Comparison of ENCODE assay signal across 9 cellular contexts in the genomic region with DNA sequence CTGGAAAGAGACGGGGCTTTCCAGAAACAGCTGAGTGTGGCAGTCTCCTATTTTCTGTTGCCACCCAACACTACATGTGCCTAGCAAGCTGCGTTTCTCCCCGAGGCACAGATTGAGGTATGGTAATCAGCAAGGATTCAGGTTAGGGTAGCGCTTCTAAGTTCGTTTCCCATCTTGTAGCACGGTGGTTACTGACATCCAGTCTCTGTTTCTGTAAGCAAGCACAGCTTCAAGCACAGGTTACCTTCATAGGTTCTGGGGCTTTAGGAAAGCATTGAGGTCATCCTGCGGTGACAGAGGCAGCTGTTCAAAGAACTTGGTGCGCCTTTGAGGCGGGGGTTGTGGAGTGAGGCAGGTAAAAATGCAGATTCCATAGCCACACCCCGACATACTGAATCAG. TPM values are rescaled to one million over a fixed set of nuclear protein-coding genes. Genes with fewer than 3 reads are reported as not detected.
DNase-seq lines count a peak whose midpoint lies in the region; ATAC-seq and TF ChIP-seq lines count a peak whose summit lies in the region.
"Not testable (repeated sequence)": the region's sequence is repeated elsewhere in the genome, so short reads cannot be mapped to it uniquely, and the experiment has no call there.
"Had no signal": no experiment of that assay in that cellular context is flagged by ENCODE, and none has a peak within 500 bp of the region (broad histone marks: within the 10 kb centered on the region; RNA-seq: fewer than 3 reads in every experiment).

No MANE protein-coding gene starts in this region.

- peak; percentile 22 for DNase-seq in NOMO-1 treated with DMSO at 0.1 percent for 48 hours (lab: John Stamatoyannopoulos, UW; ENCODE audit: unreplicated experiment)
- DNase-seq in activated T-cell treated with anti-CD3 and anti-CD28 coated beads, Interleukin-2, amount 50 U/mL, for 1 hour, result peak; percentile 24
- not testable (repeated sequence) for DNase-seq in effector memory CD8-positive, alpha-beta T cell; stomach

- not testable (repeated sequence) for TF ChIP-seq EP300 in stomach (IDR thresholded peaks at IDR 0.05)

- H3K27me3 Mint-ChIP-seq in effector memory CD8-positive, alpha-beta T cell, result peaks cover 6 to 10% of the 10 kb centered on the region in 2 donors

- not testable (repeated sequence) for H3K36me3 Mint-ChIP-seq in effector memory CD8-positive, alpha-beta T cell (ENCODE audit: insufficient read depth)

- WGBS in mesodermal cell (ENCODE audit: insufficient coverage in 2 of 2), 2 experiments, result 2 to 3% methylated on average over 6 of the region's 10 CpGs
- 11 to 24% (median 13%) methylated on average over 9 to 10 of the region's 10 CpGs for WGBS in stomach, 5 donors

- H3K36me3 ChIP-seq in mesodermal cell (ENCODE audit: control insufficient read depth, insufficient read depth, low read length); stomach: not testable (repeated sequence)

- H3K9me3 Mint-ChIP-seq in effector memory CD8-positive, alpha-beta T cell, result not testable (repeated sequence)

- H3K4me1 Mint-ChIP-seq in effector memory CD8-positive, alpha-beta T cell (ENCODE audit: low read depth in 2 of 2), result peaks cover 23 to 32% of the 10 kb centered on the region in 2 donors

- not testable (repeated sequence) for TF ChIP-seq CTCF in stomach (IDR thresholded peaks at IDR 0.05)

- H3K27ac ChIP-seq in mesodermal cell (ENCODE audit: low read depth, low read length, severe bottlenecking), result not testable (repeated sequence)
- peak overlapping the region in 1 of 5 donors; percentile 61 for H3K27ac ChIP-seq in stomach

- intact Hi-C loops in stomach (cut with DNase I; ENCODE audit: low total_unique reads), result loop anchor here (10.0 kb wide), 1 partner anchor 47 kb away; no protein-coding TSS in a partner anchor

- peak overlapping the region; percentile 88 to 90 for H3K4me3 Mint-ChIP-seq in effector memory CD8-positive, alpha-beta T cell

- H3K4me3 ChIP-seq in GM08714 (ENCODE audit: low read length) (peak overlapping the region; percentile 82), mesodermal cell (ENCODE audit: extremely low read depth, insufficient read depth, low read length, poor library complexity, severe bottlenecking) (peak overlapping the region; percentile 44), stomach (peak overlapping the region; percentile 50 to 65 (median 56))

- TF ChIP-seq POLR2A in stomach (IDR thresholded peaks at IDR 0.05), result not testable (repeated sequence)

- peaks cover 0 to 30% (median 0%) of the 10 kb centered on the region in 3 donors for H3K27me3 ChIP-seq in stomach

- not testable (repeated sequence) for H3K4me1 ChIP-seq in mesodermal cell (ENCODE audit: control insufficient read depth, insufficient read depth, low read length, poor library complexity, severe bottlenecking)
- H3K4me1 ChIP-seq in stomach, result peaks cover 14 to 33% (median 22%) of the 10 kb centered on the region in 4 donors

- H3K9me3 ChIP-seq in mesodermal cell (ENCODE audit: control insufficient read depth, low read length); stomach: not testable (repeated sequence)

- ATAC-seq in GM21723 (IDR thresholded peaks at IDR 0.05; ENCODE audit: unreplicated experiment), result peak; percentile 37
- ATAC-seq in HG03378 (IDR thresholded peaks at IDR 0.05; ENCODE audit: unreplicated experiment), result peak; percentile 37
- peak; percentile 11 for ATAC-seq in effector memory CD8-positive, alpha-beta T cell (replicated peaks)

- peak overlapping the region in 1 of 2 donors; percentile 55 for H3K27ac Mint-ChIP-seq in effector memory CD8-positive, alpha-beta T cell

RNA-seq across cellular contexts. Expression of gene FAM111B, which starts 0.7 kb away (rescaled TPM):
- polyA plus RNA-seq in mesodermal cell (2013, experiment 1 of 2), result 1.8 TPM
- 2.8 TPM for polyA plus RNA-seq in mesodermal cell (2013, experiment 2 of 2)
- 10 to 100 TPM in 1 of 5 donors, 1 to 10 TPM in 3, under 1 TPM in 1; 0.29 to 37.9 (median 9.2) TPM for total RNA-seq in stomach
- 1 to 10 TPM; 1.7 to 2.9 (median 2.2) TPM for polyA plus RNA-seq in stomach

RNA-seq across cellular contexts. Expression of gene GLYATL1B, which starts 21.6 kb away (rescaled TPM):
- not detected for polyA plus RNA-seq in mesodermal cell (2013, experiment 1 of 2)
- not detected for polyA plus RNA-seq in mesodermal cell (2013, experiment 2 of 2)
- not detected for total RNA-seq in stomach
- not detected for polyA plus RNA-seq in stomach
- total RNA-seq: skeletal muscle tissue had no signal

RNA-seq across cellular contexts. Expression of gene FAM111A, which starts 34.9 kb away (rescaled TPM):
- polyA plus RNA-seq in mesodermal cell (2013, experiment 1 of 2), result 5.7 TPM
- polyA plus RNA-seq in mesodermal cell (2013, experiment 2 of 2), result 5.0 TPM
- 10 to 100 TPM; 13.6 to 78.2 (median 41.5) TPM for total RNA-seq in stomach
- polyA plus RNA-seq in stomach, result 10 to 100 TPM in 1 of 3 donors, 1 to 10 TPM in 2; 8.9 to 20.7 (median 9.7) TPM
